ENCODE assay signal across 8 cellular contexts in the genomic region with DNA sequence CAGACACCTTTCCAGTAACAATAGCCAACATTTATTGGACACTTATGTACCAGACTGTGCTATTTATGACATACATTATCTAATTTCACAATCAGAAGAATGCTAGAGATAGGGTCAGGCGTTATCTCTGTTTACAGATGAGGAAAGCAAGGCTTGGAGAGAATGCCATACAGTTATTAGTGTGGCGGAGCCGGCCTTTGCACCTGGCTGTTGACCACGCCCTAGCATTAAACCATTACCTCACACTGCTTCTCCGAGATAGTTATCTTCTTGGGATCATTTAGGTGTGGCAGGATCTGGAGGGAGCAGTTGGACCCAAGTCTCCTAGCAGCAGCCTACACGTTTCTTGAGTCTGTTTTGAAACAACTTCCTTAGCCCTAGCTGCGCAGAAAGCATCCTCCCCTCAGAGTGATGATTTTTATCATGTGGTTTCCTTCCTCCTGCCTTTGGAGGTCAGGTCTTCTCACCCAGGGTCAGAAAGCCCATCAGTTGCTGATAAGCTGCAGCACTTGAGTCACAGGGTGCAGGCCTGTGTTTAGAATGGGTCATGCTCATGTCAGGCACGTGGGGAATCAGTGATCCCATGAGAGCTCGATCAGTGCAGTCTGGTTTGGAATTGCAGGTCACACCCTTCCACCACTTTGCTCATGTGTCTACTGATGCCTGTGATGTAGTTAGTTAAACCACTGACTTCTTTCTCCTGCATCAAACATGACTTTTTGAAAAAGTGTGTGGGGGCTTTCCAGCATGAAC.
A peak's percentile ranks its signal among the peaks of the same experiment; 100 is the strongest.
DNase-seq lines count a peak whose midpoint lies in the region; ATAC-seq and TF ChIP-seq lines count a peak whose summit lies in the region.

No MANE protein-coding gene starts in this region.

- peak overlapping the region; percentile 96 for H3K27ac Mint-ChIP-seq in activated CD8-positive, alpha-beta T cell treated with anti-CD3 and anti-CD28 coated beads for 36 hours

- POLR2A ChIA-PET in activated CD8-positive, alpha-beta T cell treated with anti-CD3 and anti-CD28 coated beads for 36 hours (lab: Charles Lee): interaction anchor here (0.6 to 9.1 kb wide), 5 partner anchors 11 to 27 kb away, joined by 3 to 100 read pairs (median 4); no protein-coding TSS in a partner anchor

- no peak overlapping the region for H3K4me3 ChIP-seq in fibroblast of villous mesenchyme (ENCODE audit: low read depth, low read length)

- H3K36me3 Mint-ChIP-seq in activated CD8-positive, alpha-beta T cell treated with anti-CD3 and anti-CD28 coated beads for 36 hours (ENCODE audit: low read depth): peaks cover 26% of the 10 kb centered on the region

- peak; percentile 40 for ATAC-seq in GM21576 (IDR thresholded peaks at IDR 0.05; ENCODE audit: unreplicated experiment)
- ATAC-seq in activated CD8-positive, alpha-beta T cell treated with anti-CD3 and anti-CD28 coated beads for 36 hours: peak; percentile 59

- intact Hi-C loops in activated CD8-positive, alpha-beta T cell treated with anti-CD3 and anti-CD28 coated beads for 36 hours (cut with micrococcal nuclease): loop anchor here (5.0 to 10.0 kb wide), 2 partner anchors 33 to 651 kb away; no protein-coding TSS in a partner anchor

- peaks cover 97% of the 10 kb centered on the region for H3K4me1 Mint-ChIP-seq in activated CD8-positive, alpha-beta T cell treated with anti-CD3 and anti-CD28 coated beads for 36 hours (ENCODE audit: low read depth)

- DNase-seq in CD1c-positive myeloid dendritic cell (ENCODE audit: extremely low spot score) (peak; percentile 75), NAMALWA (ENCODE audit: low spot score) (peak; percentile 24), fibroblast of villous mesenchyme (ENCODE audit: low read depth) (peak; percentile 95), iPS-NIHi11 (ENCODE audit: low spot score) (no peak), ecto neural progenitor cell (ENCODE audit: low spot score) (no peak)
- DNase-seq in activated CD8-positive, alpha-beta T cell treated with anti-CD3 and anti-CD28 coated beads for 36 hours: peak; percentile 78
- peak; percentile 37 to 42 for DNase-seq in stimulated activated CD4-positive, alpha-beta T cell treated with anti-CD3 and anti-CD28 coated beads, Interleukin-4, amount 100 ng/mL, for 48 hours (ENCODE audit: low read depth in 2 of 2)

- peaks cover 5% of the 10 kb centered on the region for H3K9me3 Mint-ChIP-seq in activated CD8-positive, alpha-beta T cell treated with anti-CD3 and anti-CD28 coated beads for 36 hours

- no peaks in the 10 kb centered on the region for H3K27me3 Mint-ChIP-seq in activated CD8-positive, alpha-beta T cell treated with anti-CD3 and anti-CD28 coated beads for 36 hours

- CTCF ChIA-PET in activated CD8-positive, alpha-beta T cell treated with anti-CD3 and anti-CD28 coated beads for 36 hours (lab: Charles Lee): interaction anchor here (1.0 to 3.6 kb wide), 5 partner anchors 11 to 35 kb away, joined by 3 to 24 read pairs (median 4); no protein-coding TSS in a partner anchor

- peak overlapping the region; percentile 43 for H3K4me3 Mint-ChIP-seq in activated CD8-positive, alpha-beta T cell treated with anti-CD3 and anti-CD28 coated beads for 36 hours

- TF ChIP-seq CTCF in activated CD8-positive, alpha-beta T cell treated with anti-CD3 and anti-CD28 coated beads for 36 hours (IDR thresholded peaks at IDR 0.05): no peak
- no peak for TF ChIP-seq CTCF in fibroblast of villous mesenchyme (IDR thresholded peaks at IDR 0.05; ENCODE audit: insufficient read depth, low read depth, low read length)

Comparison
In these comparisons a context has a peak if more than half of its experiments do, and no peak if none do; other contexts are left out.
1. DNase-seq: peak in CD1c-positive myeloid dendritic cell (single experiment), NAMALWA (single experiment), activated CD8-positive, alpha-beta T cell treated with anti-CD3 and anti-CD28 coated beads for 36 hours (single experiment), fibroblast of villous mesenchyme (single experiment) and stimulated activated CD4-positive, alpha-beta T cell treated with anti-CD3 and anti-CD28 coated beads, Interleukin-4, amount 100 ng/mL, for 48 hours (2 of 2); none in iPS-NIHi11 (single experiment) and ecto neural progenitor cell (single experiment).